Comparison of ENCODE assay signal across 8 cellular contexts in genomic region chr12:121295746-121296617, GRCh38. TPM values are rescaled to one million over a fixed set of nuclear protein-coding genes. Genes with fewer than 3 reads are reported as not detected.
DNase-seq lines count a peak whose midpoint lies in the region; ATAC-seq, FAIRE-seq and TF ChIP-seq lines count a peak whose summit lies in the region.

No MANE protein-coding gene starts in this region.

- CTCF ChIA-PET in activated CD4-positive, alpha-beta memory T cell treated with anti-CD3 and anti-CD28 coated beads for 36 hours (lab: Charles Lee), result no interaction called here

- ATAC-seq in GM21447 (IDR thresholded peaks at IDR 0.05; ENCODE audit: unreplicated experiment), result peak; percentile 19

- H3K36me3 Mint-ChIP-seq in activated CD4-positive, alpha-beta memory T cell treated with anti-CD3 and anti-CD28 coated beads for 36 hours, result peaks cover 5% of the 10 kb centered on the region

- no peaks in the 10 kb centered on the region for H3K27me3 Mint-ChIP-seq in activated CD4-positive, alpha-beta memory T cell treated with anti-CD3 and anti-CD28 coated beads for 36 hours

- H3K9me3 Mint-ChIP-seq in activated CD4-positive, alpha-beta memory T cell treated with anti-CD3 and anti-CD28 coated beads for 36 hours, result no peaks in the 10 kb centered on the region

- H3K4me1 ChIP-seq in neutrophil (ENCODE audit: control insufficient read depth in 1 of 2, insufficient read depth in 1 of 2, low read depth in 1 of 2, low read length in 1 of 2), result peaks cover 72 to 84% of the 10 kb centered on the region in 2 experiments

- H3K4me3 Mint-ChIP-seq in activated CD4-positive, alpha-beta memory T cell treated with anti-CD3 and anti-CD28 coated beads for 36 hours, result peak overlapping the region; percentile 89

- TF ChIP-seq CTCF in fibroblast of pulmonary artery (IDR thresholded peaks at IDR 0.05; ENCODE audit: low read length, missing control alignments) (no peak), neutrophil (IDR thresholded peaks at IDR 0.05) (no peak), D721Med (IDR thresholded peaks at IDR 0.05; ENCODE audit: insufficient read depth, missing control alignments) (no peak)

- peak overlapping the region; percentile 65 for H3K27ac Mint-ChIP-seq in activated CD4-positive, alpha-beta memory T cell treated with anti-CD3 and anti-CD28 coated beads for 36 hours

- H3K4me3 ChIP-seq in fibroblast of pulmonary artery (replicated peaks; ENCODE audit: low read depth, low read length) (peak overlapping the region; percentile 79), neutrophil (ENCODE audit: low read depth in 1 of 2, low read length in 1 of 2) (peak overlapping the region; percentile 93 to 99)

- H3K36me3 ChIP-seq in neutrophil, result peaks cover 4% of the 10 kb centered on the region

- H3K4me1 Mint-ChIP-seq in activated CD4-positive, alpha-beta memory T cell treated with anti-CD3 and anti-CD28 coated beads for 36 hours (ENCODE audit: low read depth), result peaks cover 22% of the 10 kb centered on the region

- DNase-seq in EL, result peak; percentile 28
- DNase-seq in HuH-7 (ENCODE audit: low spot score), result peak; percentile 29
- DNase-seq in activated CD4-positive, alpha-beta memory T cell treated with anti-CD3 and anti-CD28 coated beads for 36 hours, result peak; percentile 30
- DNase-seq in fibroblast of pulmonary artery (ENCODE audit: low read depth), result no peak
- no peak for DNase-seq in amniotic stem cell (lab: John Stamatoyannopoulos, UW)
- DNase-seq in D721Med (ENCODE audit: insufficient read length, low spot score), result no peak

- intact Hi-C loops in activated CD4-positive, alpha-beta memory T cell treated with anti-CD3 and anti-CD28 coated beads for 36 hours (cut with micrococcal nuclease), result loop anchor here (2.0 kb wide), 2 partner anchors 57 to 103 kb away; partner anchors contain the start of gene ANAPC5

- FAIRE-seq in D721Med (lab: Jason Lieb, UNC), result no peak

- POLR2A ChIA-PET in activated CD4-positive, alpha-beta memory T cell treated with anti-CD3 and anti-CD28 coated beads for 36 hours (lab: Charles Lee), result interaction anchor here (0.6 to 3.1 kb wide), 5 partner anchors 8 to 362 kb away, joined by 3 to 16 read pairs (median 5); partner anchors contain the start of genes ANAPC5 and RNF34

- peak overlapping the region; percentile 99 for H3K27ac ChIP-seq in neutrophil

- no peaks in the 10 kb centered on the region for H3K27me3 ChIP-seq in neutrophil

- no peaks in the 10 kb centered on the region for H3K9me3 ChIP-seq in neutrophil

RNA-seq across cellular contexts. Expression of gene CAMKK2, which starts 0.5 kb away (rescaled TPM):
- 10 to 100 TPM; 22.0 to 22.4 TPM for total RNA-seq in activated CD4-positive, alpha-beta memory T cell treated with anti-CD3 and anti-CD28 coated beads for 36 hours

RNA-seq across cellular contexts. Expression of gene ANAPC5, which starts 56.2 kb away (rescaled TPM):
- total RNA-seq in activated CD4-positive, alpha-beta memory T cell treated with anti-CD3 and anti-CD28 coated beads for 36 hours, result 100 to 1,000 TPM; 112 to 120 TPM

Comparison
In these comparisons a context has a peak if more than half of its experiments do, and no peak if none do; other contexts are left out.
1. DNase-seq: peak in EL (single experiment), HuH-7 (single experiment) and activated CD4-positive, alpha-beta memory T cell treated with anti-CD3 and anti-CD28 coated beads for 36 hours (single experiment); none in fibroblast of pulmonary artery (single experiment), amniotic stem cell (single experiment) and D721Med (single experiment).